ENCODE assay signal across 20 cellular contexts in the genomic region with DNA sequence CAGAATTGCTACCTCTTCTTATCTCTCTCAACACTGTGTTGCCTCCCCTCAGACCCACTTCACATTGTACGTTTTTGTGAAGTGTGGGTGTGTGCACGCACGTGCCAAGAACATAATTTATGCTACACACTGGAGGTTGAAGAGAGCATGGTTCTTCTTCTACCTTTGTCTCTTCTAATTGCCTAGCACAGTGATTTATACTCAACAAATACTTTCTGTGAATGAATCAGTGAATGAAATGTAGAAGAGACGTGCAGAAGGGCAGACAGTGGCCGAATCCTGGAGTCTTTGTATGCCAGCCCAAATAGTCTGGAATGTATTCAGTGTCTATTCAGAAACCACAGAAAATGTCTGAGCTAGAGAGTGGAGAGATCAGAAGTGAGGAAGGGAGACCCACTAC. TPM values are rescaled to one million over a fixed set of nuclear protein-coding genes. Genes with fewer than 3 reads are reported as not detected.
DNase-seq lines count a peak whose midpoint lies in the region; ATAC-seq, FAIRE-seq and TF ChIP-seq lines count a peak whose summit lies in the region.
"Had no signal": no experiment of that assay in that cellular context is flagged by ENCODE, and none has a peak within 500 bp of the region (broad histone marks: within the 10 kb centered on the region; RNA-seq: fewer than 3 reads in every experiment).

No MANE protein-coding gene starts in this region.

- H3K4me1 ChIP-seq in SJSA1 (replicated peaks) = peaks cover 30% of the 10 kb centered on the region
- H3K4me1 ChIP-seq in transverse colon = peaks cover 0 to 15% (median 7%) of the 10 kb centered on the region in 4 donors
- H3K4me1 ChIP-seq in BE2C = peaks cover 2% of the 10 kb centered on the region; the same call in 1 of the 2 replicates
- H3K4me1 ChIP-seq: prostate gland had no signal

- TF ChIP-seq POLR2A in H54 (IDR thresholded peaks at IDR 0.05; ENCODE audit: low read depth, low read length) = no peak
- no peak for TF ChIP-seq POLR2A in transverse colon (IDR thresholded peaks at IDR 0.05)

- TF ChIP-seq CTCF in AG10803 (conservative IDR thresholded peaks at IDR 0.05; ENCODE audit: low read length) = no peak
- no peak for TF ChIP-seq CTCF in transverse colon (IDR thresholded peaks at IDR 0.05)
- no peak for TF ChIP-seq CTCF in BE2C (IDR thresholded peaks at IDR 0.05; ENCODE audit: low read depth, low read length)

- H3K4me3 ChIP-seq in AG10803 (ENCODE audit: low read length) (no peak overlapping the region), SJSA1 (no peak overlapping the region), transverse colon (no peak overlapping the region), BE2C (ENCODE audit: low read depth, low read length) (no peak overlapping the region)
- H3K4me3 ChIP-seq: HAP-1, PC-9, prostate gland, skin epidermis, tibial nerve had no signal

- H3K27ac ChIP-seq in SJSA1 (peak overlapping the region; percentile 5; the same call in 1 of the 2 replicates), transverse colon (no peak overlapping the region)
- H3K27ac ChIP-seq: epithelial cell of prostate, PC-9, prostate gland, skin epidermis, tibial nerve had no signal

- peak; percentile 20 for FAIRE-seq in H54 (lab: Jason Lieb, UNC)
- FAIRE-seq: frontal cortex had no signal

- in situ Hi-C loops in transverse colon (cut with MboI; ENCODE audit: low pct_ligation_motif_present in 1 of 4, low pct_unique_long_range_greater_than_20kb in 1 of 4, low sequenced_read_pairs in 3 of 4) = no loop called here

- WGBS in transverse colon (ENCODE audit: low coverage in 1 of 2), 2 donors = 55 to 64% methylated on average over 4 to 5 of the region's 5 CpGs

- H3K27me3 ChIP-seq in SJSA1 (replicated peaks) (no peaks in the 10 kb centered on the region), transverse colon (no peaks in the 10 kb centered on the region), BE2C (peaks cover 30% of the 10 kb centered on the region)
- H3K27me3 ChIP-seq: tibial nerve had no signal

- TF ChIP-seq EP300 in transverse colon (IDR thresholded peaks at IDR 0.05; ENCODE audit: low read depth) = no peak

- no peak for ATAC-seq in HG02852 (IDR thresholded peaks at IDR 0.05; ENCODE audit: unreplicated experiment)

- DNase-seq in AG10803 (ENCODE audit: low read depth) = peak; percentile 82
- DNase-seq in H54 (ENCODE audit: insufficient read length, low spot score) = no peak
- peak in 1 of 2 experiments; percentile 49 for DNase-seq in SJSA1 (ENCODE audit: low read depth in 1 of 2, low spot score in 2 of 2)
- DNase-seq in kidney glomerular epithelial cell (lab: John Stamatoyannopoulos, UW) = peak; percentile 73
- DNase-seq in transverse colon = no peak
- no peak for DNase-seq in BE2C
- no peak for DNase-seq in cerebellum (ENCODE audit: low spot score)
- DNase-seq: activated CD8-positive, alpha-beta memory T cell treated with anti-CD3 and anti-CD28 coated beads, Interleukin-2, amount 50 U/mL, for 48 hours; activated effector memory CD4-positive, alpha-beta T cell treated with Interleukin-2 at 50 U/mL for 16 hours; NCI-H1436; NCI-H2171 treated with DMSO at 0.1 percent for 48 hours; PC-9; stimulated activated CD4-positive, alpha-beta T cell treated with anti-CD3 and anti-CD28 coated beads, Interleukin-4, amount 100 ng/mL, for 1 hour had no signal

- intact Hi-C loops in transverse colon (cut with DNase I; ENCODE audit: low total_unique reads) = no loop called here

- H3K9me3 ChIP-seq in SJSA1 (replicated peaks) (no peaks in the 10 kb centered on the region), transverse colon (no peaks in the 10 kb centered on the region), BE2C (no peaks in the 10 kb centered on the region)
- H3K9me3 ChIP-seq: HAP-1, prostate gland, tibial nerve had no signal

- H3K36me3 ChIP-seq in SJSA1 = peaks cover 9% of the 10 kb centered on the region
- no peaks in the 10 kb centered on the region for H3K36me3 ChIP-seq in transverse colon
- no peaks in the 10 kb centered on the region for H3K36me3 ChIP-seq in BE2C
- H3K36me3 ChIP-seq: HAP-1, prostate gland, tibial nerve had no signal

RNA-seq across cellular contexts. Expression of gene SAMD4A, which starts 4.6 kb away (rescaled TPM):
- 22.5 and 31.6 TPM in 2 replicates for total RNA-seq in SJSA1 (2014; rRNA removed; shearing (Covaris generic))
- 10 to 100 TPM; 15.3 to 40.2 (median 22.3) TPM for total RNA-seq in transverse colon
- polyA plus RNA-seq in BE2C (2012; ENCODE audit: insufficient read depth, insufficient read length, low read depth) = 0.56 TPM
- 15.7 TPM for total RNA-seq in cerebellum

RNA-seq across cellular contexts. Expression of gene CGRRF1, which starts 52.6 kb away (rescaled TPM):
- total RNA-seq in SJSA1 (2014; rRNA removed; shearing (Covaris generic)) = 6.5 and 17.3 TPM in 2 replicates
- total RNA-seq in transverse colon (10 to 100 TPM in 3 of 4 donors, 1 to 10 TPM in 1; 2.6 to 46.8 (median 18.0) TPM), cerebellum (18.3 TPM)
- polyA plus RNA-seq in BE2C (2012; ENCODE audit: insufficient read depth, insufficient read length, low read depth) = 14.8 TPM

Comparison
In these comparisons a context has a peak if more than half of its experiments do, and no peak if none do; other contexts are left out.
1. DNase-seq: peak in AG10803 (single experiment) and kidney glomerular epithelial cell (single experiment); none in H54 (single experiment), transverse colon (single experiment), BE2C (single experiment) and cerebellum (single experiment).